Comparison of ENCODE assay signal across 21 cellular contexts in the genomic region with DNA sequence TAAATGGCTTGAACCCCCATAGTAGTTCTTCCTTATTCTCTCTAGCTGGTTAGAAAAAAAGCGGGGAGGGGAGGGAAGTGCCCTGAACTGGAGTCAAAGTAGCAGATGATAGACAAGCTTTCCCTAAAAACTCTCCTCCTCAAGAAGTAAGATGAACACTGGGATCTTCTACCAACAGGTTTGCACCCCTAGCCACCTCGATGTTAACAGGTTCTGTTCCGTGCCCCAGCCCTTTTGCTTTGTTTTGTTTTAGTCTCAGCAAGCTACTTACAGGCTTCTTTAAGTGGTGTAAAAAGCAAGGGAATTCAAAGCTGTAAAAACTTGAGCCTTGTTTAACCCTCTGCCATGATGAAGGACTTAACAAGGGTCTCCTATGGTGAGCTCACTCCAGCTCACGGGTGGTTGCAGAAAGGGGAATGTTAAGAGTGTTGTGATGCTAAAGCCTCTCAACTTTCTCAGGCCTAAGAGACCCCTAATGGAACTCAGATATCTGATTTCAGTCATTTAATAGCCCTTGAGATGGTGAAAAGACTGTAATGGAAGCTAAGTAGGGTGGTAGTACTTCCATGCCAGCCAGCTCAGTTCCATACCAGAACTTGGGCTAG.
DNase-seq lines count a peak whose midpoint lies in the region; ATAC-seq and TF ChIP-seq lines count a peak whose summit lies in the region.
"Had no signal": no experiment of that assay in that cellular context is flagged by ENCODE, and none has a peak within 500 bp of the region (broad histone marks: within the 10 kb centered on the region; RNA-seq: fewer than 3 reads in every experiment).

No MANE protein-coding gene starts in this region.

- peaks cover 43% of the 10 kb centered on the region for H3K4me1 Mint-ChIP-seq in activated naive CD4-positive, alpha-beta T cell treated with anti-CD3 and anti-CD28 coated beads, Interleukin-2, amount 50 U/mL, for 24 hours
- peaks cover 45% of the 10 kb centered on the region for H3K4me1 Mint-ChIP-seq in activated naive CD4-positive, alpha-beta T cell treated with anti-CD3 and anti-CD28 coated beads for 36 hours (ENCODE audit: low read depth)

- H3K27me3 ChIP-seq in ectodermal cell (ENCODE audit: control insufficient read depth, insufficient read depth, low read length, poor library complexity, severe bottlenecking), result no peaks in the 10 kb centered on the region
- H3K27me3 ChIP-seq in psoas muscle (ENCODE audit: insufficient read depth in 3 of 3, low read length in 2 of 3), result no peaks in the 10 kb centered on the region
- H3K27me3 ChIP-seq: BLaER1 treated with 17β-estradiol and CSF1 and Interleukin-3, amounts not matched to agents 10 nM and 100 nM; dorsolateral prefrontal cortex; left lung; Peyer's patch; thyroid gland had no signal

- WGBS in ectodermal cell, 2 experiments, result 26 to 33% methylated on average over 4 of the region's 4 CpGs
- WGBS in psoas muscle, 3 donors, result 66 to 84% (median 67%) methylated on average over 4 of the region's 4 CpGs

- H3K4me3 Mint-ChIP-seq in activated naive CD4-positive, alpha-beta T cell treated with anti-CD3 and anti-CD28 coated beads, Interleukin-2, amount 50 U/mL, for 24 hours, result no peak overlapping the region
- H3K4me3 Mint-ChIP-seq in activated naive CD4-positive, alpha-beta T cell treated with anti-CD3 and anti-CD28 coated beads for 36 hours, result no peak overlapping the region
- H3K4me3 Mint-ChIP-seq: activated CD8-positive, alpha-beta memory T cell treated with anti-CD3 and anti-CD28 coated beads, Interleukin-2, amount 10 ng/mL, durations not matched to agents 7 days and 5 days had no signal

- peaks cover 15% of the 10 kb centered on the region for H3K4me1 ChIP-seq in ectodermal cell (ENCODE audit: control insufficient read depth, insufficient read depth, low read length)
- H3K4me1 ChIP-seq in psoas muscle, result peaks cover 81% of the 10 kb centered on the region

- H3K4me3 ChIP-seq in ectodermal cell (ENCODE audit: insufficient read depth, low read depth, low read length), result no peak overlapping the region
- no peak overlapping the region for H3K4me3 ChIP-seq in psoas muscle
- H3K4me3 ChIP-seq: BLaER1 treated with 17β-estradiol and CSF1 and Interleukin-3, amounts not matched to agents 10 nM and 100 nM; dorsolateral prefrontal cortex; left lung; Peyer's patch; SK-N-MC; thyroid gland had no signal

- H3K27me3 Mint-ChIP-seq in activated naive CD4-positive, alpha-beta T cell treated with anti-CD3 and anti-CD28 coated beads, Interleukin-2, amount 50 U/mL, for 24 hours, result no peaks in the 10 kb centered on the region
- no peaks in the 10 kb centered on the region for H3K27me3 Mint-ChIP-seq in activated naive CD4-positive, alpha-beta T cell treated with anti-CD3 and anti-CD28 coated beads for 36 hours (ENCODE audit: low read depth)
- H3K27me3 Mint-ChIP-seq: activated CD8-positive, alpha-beta memory T cell treated with anti-CD3 and anti-CD28 coated beads, Interleukin-2, amount 10 ng/mL, durations not matched to agents 7 days and 5 days had no signal

- no peak for TF ChIP-seq CTCF in psoas muscle (IDR thresholded peaks at IDR 0.05)
- no peak for TF ChIP-seq CTCF in GM10248 (IDR thresholded peaks at IDR 0.05; ENCODE audit: control extremely low read depth, extremely low read depth, low read depth, missing control alignments)

- no peaks in the 10 kb centered on the region for H3K9me3 Mint-ChIP-seq in activated naive CD4-positive, alpha-beta T cell treated with anti-CD3 and anti-CD28 coated beads, Interleukin-2, amount 50 U/mL, for 24 hours
- H3K9me3 Mint-ChIP-seq in activated naive CD4-positive, alpha-beta T cell treated with anti-CD3 and anti-CD28 coated beads for 36 hours, result no peaks in the 10 kb centered on the region

- DNase-seq in activated naive CD4-positive, alpha-beta T cell treated with anti-CD3 and anti-CD28 coated beads for 36 hours, result no peak
- DNase-seq in NCI-H187 treated with DMSO at 0.1 percent for 48 hours (lab: John Stamatoyannopoulos, UW), result peak; percentile 93
- DNase-seq in psoas muscle, result no peak
- DNase-seq in GM10248 (ENCODE audit: extremely low spot score), result no peak
- DNase-seq in germinal center (ENCODE audit: low spot score), result no peak
- DNase-seq: activated CD8-positive, alpha-beta memory T cell treated with anti-CD3 and anti-CD28 coated beads, Interleukin-2, amount 10 ng/mL, durations not matched to agents 7 days and 5 days; activated effector memory CD4-positive, alpha-beta T cell treated with anti-CD3 and anti-CD28 coated beads, Interleukin-2, amount 50 U/mL, for 16 hours; caudate nucleus; dorsolateral prefrontal cortex; foreskin melanocyte; HCEC 1CT; KG1; left lung; NCI-H1048; Peyer's patch; thyroid gland had no signal

- intact Hi-C loops in activated naive CD4-positive, alpha-beta T cell treated with anti-CD3 and anti-CD28 coated beads for 36 hours (cut with micrococcal nuclease), result loop anchor here (1.0 to 2.0 kb wide), 3 partner anchors 36 to 221 kb away; no protein-coding TSS in a partner anchor
- intact Hi-C loops in psoas muscle (cut with DNase I), result no loop called here

- CTCF ChIA-PET in activated naive CD4-positive, alpha-beta T cell treated with anti-CD3 and anti-CD28 coated beads for 36 hours (lab: Charles Lee), result no interaction called here
- CTCF ChIA-PET in GM10248 (lab: Yijun Ruan, JAX), result interaction anchor here (0.6 to 1.6 kb wide), 4 partner anchors 9 to 220 kb away, joined by 3 to 4 read pairs (median 3); no protein-coding TSS in a partner anchor

- H3K27ac ChIP-seq in ectodermal cell (ENCODE audit: insufficient read depth, low read depth, low read length, poor library complexity, severe bottlenecking), result peak overlapping the region; percentile 18
- H3K27ac ChIP-seq in psoas muscle, result peak overlapping the region; percentile 63
- H3K27ac ChIP-seq: BLaER1 treated with 17β-estradiol and CSF1 and Interleukin-3, amounts not matched to agents 10 nM and 100 nM; dorsolateral prefrontal cortex; left lung; Peyer's patch; SK-N-MC; thyroid gland had no signal

- ATAC-seq in psoas muscle (no peak), HG03045 (IDR thresholded peaks at IDR 0.05; ENCODE audit: unreplicated experiment) (no peak)
- ATAC-seq: left lung had no signal

- POLR2A ChIA-PET in GM10248 (lab: Yijun Ruan, JAX), result no interaction called here

- no peaks in the 10 kb centered on the region for H3K9me3 ChIP-seq in ectodermal cell (ENCODE audit: control insufficient read depth, low read length)
- H3K9me3 ChIP-seq in psoas muscle, result no peaks in the 10 kb centered on the region
- H3K9me3 ChIP-seq: BLaER1 treated with 17β-estradiol and CSF1 and Interleukin-3, amounts not matched to agents 10 nM and 100 nM; left lung; Peyer's patch; thyroid gland had no signal

- H3K36me3 Mint-ChIP-seq in activated naive CD4-positive, alpha-beta T cell treated with anti-CD3 and anti-CD28 coated beads, Interleukin-2, amount 50 U/mL, for 24 hours, result peaks cover 16% of the 10 kb centered on the region
- peaks cover 13% of the 10 kb centered on the region for H3K36me3 Mint-ChIP-seq in activated naive CD4-positive, alpha-beta T cell treated with anti-CD3 and anti-CD28 coated beads for 36 hours (ENCODE audit: low read depth)

- peak overlapping the region; percentile 24 for H3K27ac Mint-ChIP-seq in activated naive CD4-positive, alpha-beta T cell treated with anti-CD3 and anti-CD28 coated beads, Interleukin-2, amount 50 U/mL, for 24 hours
- no peak overlapping the region for H3K27ac Mint-ChIP-seq in activated naive CD4-positive, alpha-beta T cell treated with anti-CD3 and anti-CD28 coated beads for 36 hours
- H3K27ac Mint-ChIP-seq: activated CD8-positive, alpha-beta memory T cell treated with anti-CD3 and anti-CD28 coated beads, Interleukin-2, amount 10 ng/mL, durations not matched to agents 7 days and 5 days had no signal

- H3K36me3 ChIP-seq in ectodermal cell (ENCODE audit: control insufficient read depth, insufficient read depth, low read length) (no peaks in the 10 kb centered on the region), psoas muscle (ENCODE audit: insufficient read depth in 1 of 2, low read depth in 1 of 2) (peaks cover 8 to 21% of the 10 kb centered on the region in 2 donors)
